In the genomic region with DNA sequence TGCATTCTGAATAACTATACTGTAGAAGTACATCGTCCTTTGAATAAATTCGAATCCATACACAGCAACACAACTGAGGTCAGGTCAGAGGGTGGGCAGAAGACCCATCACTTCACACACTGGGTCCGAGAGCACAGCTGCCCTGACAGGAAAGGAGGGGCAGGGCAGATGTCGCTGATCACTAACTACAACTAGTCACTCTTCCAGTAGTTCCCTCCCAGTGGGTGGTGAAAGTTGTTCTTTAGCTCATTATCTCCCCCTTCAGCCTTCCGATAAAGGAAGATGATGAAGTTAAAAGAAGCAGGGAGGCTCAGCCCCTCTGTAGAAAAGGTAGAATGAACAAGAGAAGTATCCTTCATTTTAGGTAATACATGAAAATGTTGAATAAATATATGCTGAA, we compare ENCODE assay signal across 8 cellular contexts.
DNase-seq lines count a peak whose midpoint lies in the region; ATAC-seq and TF ChIP-seq lines count a peak whose summit lies in the region.

No MANE protein-coding gene starts in this region.

- H3K9me3 ChIP-seq in thoracic aorta (no peaks in the 10 kb centered on the region), Karpas-422 (ENCODE audit: low read length) (peaks cover 9% of the 10 kb centered on the region; the same call in 1 of the 2 replicates)

- peaks cover 7 to 21% of the 10 kb centered on the region in 2 donors for H3K4me1 ChIP-seq in thoracic aorta (ENCODE audit: control insufficient read depth in 1 of 2, low read depth in 2 of 2)
- H3K4me1 ChIP-seq in Karpas-422 (ENCODE audit: low read length): no peaks in the 10 kb centered on the region

- peak overlapping the region; percentile 96 for H3K4me3 Mint-ChIP-seq in activated T-cell treated with anti-CD3 and anti-CD28 coated beads, Interleukin-2, amount 50 U/mL, for 4 hours

- H4K20me1 ChIP-seq in Karpas-422 (ENCODE audit: insufficient read depth, low read depth, low read length): no peaks in the 10 kb centered on the region

- no peaks in the 10 kb centered on the region for H3K27me3 Mint-ChIP-seq in activated T-cell treated with anti-CD3 and anti-CD28 coated beads, Interleukin-2, amount 50 U/mL, for 4 hours (ENCODE audit: low read depth)

- peaks cover 53% of the 10 kb centered on the region for H3K4me1 Mint-ChIP-seq in activated T-cell treated with anti-CD3 and anti-CD28 coated beads, Interleukin-2, amount 50 U/mL, for 4 hours (ENCODE audit: low read depth)

- no peak overlapping the region for H3K9ac ChIP-seq in Karpas-422 (ENCODE audit: low read length)

- no peaks in the 10 kb centered on the region for H3K79me2 ChIP-seq in Karpas-422 (ENCODE audit: low read length)

- H2AFZ ChIP-seq in Karpas-422 (ENCODE audit: low read length): no peak overlapping the region

- peak; percentile 71 to 72 for ATAC-seq in activated T-cell treated with anti-CD3 and anti-CD28 coated beads, Interleukin-2, amount 50 U/mL, for 4 hours
- ATAC-seq in thoracic aorta (ENCODE audit: insufficient number of reproducible peaks, low FRiP score, low read depth) (no peak), HG03139 (IDR thresholded peaks at IDR 0.05; ENCODE audit: unreplicated experiment) (no peak), HG02623 (IDR thresholded peaks at IDR 0.05; ENCODE audit: unreplicated experiment) (no peak)

- peak; percentile 61 for DNase-seq in activated CD8-positive, alpha-beta memory T cell treated with anti-CD3 and anti-CD28 coated beads for 24 hours
- no peak for DNase-seq in activated CD8-positive, alpha-beta memory T cell treated with anti-CD3 and anti-CD28 coated beads, Interleukin-2, amount 50 U/mL, for 48 hours
- peak; percentile 29 for DNase-seq in activated T-cell treated with anti-CD3 and anti-CD28 coated beads, Interleukin-2, amount 50 U/mL, for 4 hours
- DNase-seq in iPS-NIHi7 (ENCODE audit: extremely low spot score) (peak; percentile 61), thoracic aorta (ENCODE audit: low spot score) (no peak), Karpas-422 (no peak)

- no peaks in the 10 kb centered on the region for H3K36me3 ChIP-seq in thoracic aorta
- no peaks in the 10 kb centered on the region for H3K36me3 ChIP-seq in Karpas-422 (ENCODE audit: insufficient read depth, low read length)

- H3K9me3 Mint-ChIP-seq in activated T-cell treated with anti-CD3 and anti-CD28 coated beads, Interleukin-2, amount 50 U/mL, for 4 hours: no peaks in the 10 kb centered on the region

- H3K4me2 ChIP-seq in Karpas-422 (ENCODE audit: low read depth, low read length, poor library complexity, severe bottlenecking): no peak overlapping the region

- H3K4me3 ChIP-seq in thoracic aorta (peak overlapping the region; percentile 9), Karpas-422 (ENCODE audit: low read length) (no peak overlapping the region)

- peaks cover 17% of the 10 kb centered on the region for H3K36me3 Mint-ChIP-seq in activated T-cell treated with anti-CD3 and anti-CD28 coated beads, Interleukin-2, amount 50 U/mL, for 4 hours (ENCODE audit: insufficient read depth)

- H3K27me3 ChIP-seq in thoracic aorta (replicated peaks; ENCODE audit: insufficient read depth): no peaks in the 10 kb centered on the region
- H3K27me3 ChIP-seq in Karpas-422 (ENCODE audit: low read length): no peaks in the 10 kb centered on the region

- no peak for TF ChIP-seq CTCF in thoracic aorta (IDR thresholded peaks at IDR 0.05)

- 0 out of 2 replicates have a peak, but pooled peaks cover 2% of the 10 kb centered on the region for H3K9me2 ChIP-seq in Karpas-422 (replicated peaks; ENCODE audit: insufficient read depth, low read length)

- peak overlapping the region in 1 of 2 donors; percentile 77 for H3K27ac ChIP-seq in thoracic aorta
- no peak overlapping the region for H3K27ac ChIP-seq in Karpas-422 (ENCODE audit: low read length)

Comparison
In these comparisons a context has a peak if more than half of its experiments do, and no peak if none do; other contexts are left out.
1. DNase-seq: peak in activated CD8-positive, alpha-beta memory T cell treated with anti-CD3 and anti-CD28 coated beads for 24 hours (single experiment), activated T-cell treated with anti-CD3 and anti-CD28 coated beads, Interleukin-2, amount 50 U/mL, for 4 hours (single experiment) and iPS-NIHi7 (single experiment); none in activated CD8-positive, alpha-beta memory T cell treated with anti-CD3 and anti-CD28 coated beads, Interleukin-2, amount 50 U/mL, for 48 hours (single experiment), thoracic aorta (single experiment) and Karpas-422 (single experiment).
2. ATAC-seq: peak in activated T-cell treated with anti-CD3 and anti-CD28 coated beads, Interleukin-2, amount 50 U/mL, for 4 hours (2 of 2); none in thoracic aorta (single experiment), HG03139 (single experiment) and HG02623 (single experiment).